Comparison of ENCODE assay signal across 17 cellular contexts in the genomic region with DNA sequence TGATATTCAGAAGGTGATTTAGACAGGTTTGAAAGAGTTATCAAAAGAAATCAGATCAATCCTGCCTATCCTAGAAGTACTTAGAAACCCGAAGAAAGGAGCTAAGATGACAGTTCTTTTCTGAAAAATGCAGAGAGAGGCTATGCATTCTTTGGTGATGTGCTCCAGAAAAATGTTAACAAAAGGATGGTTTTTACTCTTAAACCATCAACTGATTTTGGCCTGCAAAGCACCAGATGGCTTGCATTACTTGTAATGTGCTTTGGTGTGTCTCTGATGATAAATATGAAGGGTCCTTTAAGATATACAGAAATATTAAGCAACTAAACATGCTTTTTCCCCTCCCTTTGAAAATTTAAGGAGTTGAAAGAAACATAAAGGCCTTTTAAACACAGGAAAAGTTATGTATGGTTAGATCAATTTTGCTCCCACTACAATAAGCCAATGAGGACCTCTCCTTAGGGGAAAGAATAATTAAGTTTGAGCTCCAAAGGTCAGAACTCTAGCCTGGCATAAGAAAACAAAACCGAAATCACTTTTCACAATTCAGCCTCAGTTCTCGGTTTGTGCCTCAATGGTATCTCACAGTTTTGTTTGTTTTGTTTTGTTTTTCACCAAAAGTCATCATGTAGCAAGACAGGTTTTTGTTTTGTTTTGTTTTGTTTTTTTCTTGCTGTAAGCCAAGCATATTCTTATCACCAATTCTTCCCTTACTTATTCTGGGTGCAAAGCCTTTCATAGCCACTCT.
"Had no signal": no experiment of that assay in that cellular context is flagged by ENCODE, and none has a peak within 500 bp of the region (broad histone marks: within the 10 kb centered on the region; RNA-seq: fewer than 3 reads in every experiment).

No MANE protein-coding gene starts in this region.

- H3K9me3 ChIP-seq: esophagus squamous epithelium, left lung, neutrophil, thoracic aorta, upper lobe of right lung had no signal

- H3K4me3 ChIP-seq: esophagus squamous epithelium, left lung, thoracic aorta, upper lobe of right lung had no signal

- ATAC-seq: activated CD4-positive, CD25-positive, alpha-beta regulatory T cell treated with anti-CD3 and anti-CD28 coated beads, Interleukin-2, amount 50 U/mL, for 24 hours; left lung; naive thymus-derived CD8-positive, alpha-beta T cell; stimulated activated effector memory CD8-positive, alpha-beta T cell treated with anti-CD3 and anti-CD28 coated beads, Interleukin-12 subunit alpha, Interleukin-12 subunit beta, amount 100 ng/mL, for 72 hours; upper lobe of right lung had no signal

- H3K27me3 ChIP-seq: esophagus squamous epithelium, left lung, neutrophil, upper lobe of right lung had no signal

- H2AFZ ChIP-seq: parathyroid adenoma had no signal

- H3K36me3 ChIP-seq: esophagus squamous epithelium, left lung, neutrophil, thoracic aorta, upper lobe of right lung had no signal

- DNase-seq: activated CD4-positive, alpha-beta T cell treated with anti-CD3 and anti-CD28 coated beads, Interleukin-2, amount 50 U/mL, for 1 hour; activated CD8-positive, alpha-beta memory T cell treated with anti-CD3 and anti-CD28 coated beads for 24 hours; activated naive CD4-positive, alpha-beta T cell treated with Interleukin-2 at 50 U/mL for 16 hours; aorta; cortex of kidney; effector CD8-positive, alpha-beta T cell; esophagus squamous epithelium; hippocampal formation; left lung; naive thymus-derived CD8-positive, alpha-beta T cell; T1000; upper lobe of right lung had no signal

- H3K79me2 ChIP-seq: parathyroid adenoma had no signal

- H3K4me1 ChIP-seq: esophagus squamous epithelium, left lung, parathyroid adenoma, upper lobe of right lung had no signal

- H3K9ac ChIP-seq: parathyroid adenoma had no signal

- H3K27ac ChIP-seq: esophagus squamous epithelium, left lung, neutrophil, parathyroid adenoma, upper lobe of right lung had no signal
